In the genomic region with DNA sequence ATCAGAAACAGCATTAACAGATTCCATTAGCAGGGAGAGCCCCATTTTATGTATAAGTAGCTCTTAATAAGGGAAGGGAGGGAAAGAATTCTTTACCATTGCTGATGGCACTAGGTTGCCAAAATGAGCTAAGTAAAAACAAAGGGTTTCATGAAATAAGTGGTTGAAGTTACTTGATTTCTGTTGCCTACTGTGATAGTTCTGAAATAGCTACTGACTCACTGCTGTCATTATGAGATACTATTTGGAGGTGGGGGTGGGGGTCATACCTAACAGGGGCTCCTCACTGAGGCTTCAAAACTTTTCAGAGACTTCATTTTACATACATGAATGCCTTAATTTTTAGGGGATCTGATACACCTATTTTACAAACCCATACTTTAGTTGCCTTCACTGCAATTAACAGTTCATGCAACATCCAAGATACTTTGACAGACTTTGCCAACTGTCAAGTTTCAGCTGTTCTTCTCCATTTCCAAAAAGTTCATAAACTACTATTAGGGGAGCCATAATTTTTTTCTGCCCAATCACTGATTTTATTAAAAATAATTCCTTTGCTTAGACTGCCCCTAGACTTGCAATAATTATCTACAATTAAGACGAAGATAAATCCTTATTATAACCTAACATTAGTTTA, we compare ENCODE assay signal across 20 cellular contexts. TPM values are rescaled to one million over a fixed set of nuclear protein-coding genes. Genes with fewer than 3 reads are reported as not detected.
DNase-seq lines count a peak whose midpoint lies in the region; ATAC-seq, FAIRE-seq and TF ChIP-seq lines count a peak whose summit lies in the region.
"Had no signal": no experiment of that assay in that cellular context is flagged by ENCODE, and none has a peak within 500 bp of the region (broad histone marks: within the 10 kb centered on the region; RNA-seq: fewer than 3 reads in every experiment).

No MANE protein-coding gene starts in this region.

- H3K27ac Mint-ChIP-seq in nephron = peak overlapping the region; percentile 2 to 40 (median 40)
- no peak overlapping the region for H3K27ac Mint-ChIP-seq in CD8-positive, alpha-beta T cell
- H3K27ac Mint-ChIP-seq: activated CD4-positive, alpha-beta T cell treated with anti-CD3 and anti-CD28 coated beads, Interleukin-2, amount 10 ng/mL, durations not matched to agents 24 days and 14 days had no signal

- no peak for TF ChIP-seq RAD21 in GM12878 (IDR thresholded peaks at IDR 0.05; ENCODE audit: insufficient read depth, low read depth, low read length)

- intact Hi-C loops in GM12878 (cut with micrococcal nuclease; ENCODE audit: unreplicated experiment) = no loop called here
- intact Hi-C loops in CD8-positive, alpha-beta T cell (cut with DNase I, micrococcal nuclease) = no loop called here

- ATAC-seq in GM12878 = no peak
- ATAC-seq in CD8-positive, alpha-beta T cell = no peak
- ATAC-seq: HCT116, left lobe of liver had no signal

- H3K36me3 Mint-ChIP-seq in nephron (ENCODE audit: low read depth) = no peaks in the 10 kb centered on the region
- H3K36me3 Mint-ChIP-seq in CD8-positive, alpha-beta T cell = peaks cover 1% of the 10 kb centered on the region

- TF ChIP-seq POLR2A in GM12878 (IDR thresholded peaks at IDR 0.05; ENCODE audit: low read depth, low read length) = no peak

- H3K4me3 Mint-ChIP-seq in nephron = peak overlapping the region in 2 of 3 experiments; percentile 19 to 54
- no peak overlapping the region for H3K4me3 Mint-ChIP-seq in CD8-positive, alpha-beta T cell
- H3K4me3 Mint-ChIP-seq: activated CD4-positive, alpha-beta T cell treated with anti-CD3 and anti-CD28 coated beads, Interleukin-2, amount 10 ng/mL, durations not matched to agents 24 days and 14 days had no signal

- H3K9ac ChIP-seq in BLaER1 (no peak overlapping the region), GM12878 (ENCODE audit: control insufficient read depth, insufficient read depth, low read length) (no peak overlapping the region)

- H3K4me3 ChIP-seq in BLaER1 (no peak overlapping the region), HEK293 (ENCODE audit: low read depth, low read length) (no peak overlapping the region), GM12878 (no peak overlapping the region)
- H3K4me3 ChIP-seq in CD8-positive, alpha-beta T cell (ENCODE audit: low read depth, low read length) = no peak overlapping the region
- H3K4me3 ChIP-seq: sigmoid colon had no signal

- no TSS peak for BruUV-seq in GM12878 (replicated peaks; lab: Mats Ljungman, UMichigan)

- TF ChIP-seq CTCF in HEK293 (tag by site-specific recombination; IDR thresholded peaks at IDR 0.05) (no peak), GM12878 (IDR thresholded peaks at IDR 0.05 in 2 of 3, conservative IDR thresholded peaks at IDR 0.05 in 1 of 3; ENCODE audit: control insufficient read depth in 2 of 3, extremely low read depth in 1 of 3, insufficient read depth in 1 of 3, low read depth in 3 of 3, low read length in 3 of 3) (no peak), nephron (IDR thresholded peaks at IDR 0.05; ENCODE audit: unreplicated experiment in 3 of 3) (no peak)
- TF ChIP-seq CTCF in CD8-positive, alpha-beta T cell (IDR thresholded peaks at IDR 0.05) = no peak

- H3K9me3 ChIP-seq in BLaER1 (no peaks in the 10 kb centered on the region), HEK293 (ENCODE audit: control insufficient read depth, insufficient read depth, low read depth, low read length) (no peaks in the 10 kb centered on the region), GM12878 (replicated peaks; ENCODE audit: control insufficient read depth, insufficient read depth, low read length) (no peaks in the 10 kb centered on the region; the same call in 2 of the 3 replicates)
- no peaks in the 10 kb centered on the region for H3K9me3 ChIP-seq in CD8-positive, alpha-beta T cell (ENCODE audit: low read length)
- H3K9me3 ChIP-seq: sigmoid colon had no signal

- H3K9me3 Mint-ChIP-seq in nephron = no peaks in the 10 kb centered on the region
- no peaks in the 10 kb centered on the region for H3K9me3 Mint-ChIP-seq in CD8-positive, alpha-beta T cell
- H3K9me3 Mint-ChIP-seq: activated CD4-positive, alpha-beta T cell treated with anti-CD3 and anti-CD28 coated beads, Interleukin-2, amount 10 ng/mL, durations not matched to agents 24 days and 14 days had no signal

- H3K4me1 ChIP-seq in BLaER1 (peaks cover 41% of the 10 kb centered on the region), HEK293 (ENCODE audit: control insufficient read depth, insufficient read depth, low read length) (peaks cover 24% of the 10 kb centered on the region), GM12878 (ENCODE audit: control insufficient read depth, insufficient read depth, low read length) (no peaks in the 10 kb centered on the region; the same call in 1 of the 2 replicates)
- H3K4me1 ChIP-seq in CD8-positive, alpha-beta T cell (ENCODE audit: insufficient read depth, low read length) = peaks cover 11% of the 10 kb centered on the region

- H4K20me1 ChIP-seq in BLaER1 (peaks cover 32% of the 10 kb centered on the region), GM12878 (ENCODE audit: control insufficient read depth, insufficient read depth) (no peaks in the 10 kb centered on the region)

- peak; percentile 27 for FAIRE-seq in GM12878 (lab: Jason Lieb, UNC)
- FAIRE-seq: colon, endothelial cell of umbilical vein had no signal

- WGBS in GM12878 (ENCODE audit: insufficient coverage, insufficient replicate concordance, low lambda C conversion rate, missing lambda C conversion rate) = 56% methylated on average over 1 of the region's 1 CpG

- CTCF ChIA-PET in HEK293 (lab: Yijun Ruan, JAX) = interaction anchor here (0.6 to 1.0 kb wide), 3 partner anchors 8 to 376 kb away, joined by 3 to 7 read pairs (median 3); no protein-coding TSS in a partner anchor
- CTCF ChIA-PET in GM12878 (lab: Yijun Ruan, JAX) = interaction anchor here (0.6 to 1.8 kb wide), 5 partner anchors 9 to 93 kb away, joined by 3 to 4 read pairs (median 3); no protein-coding TSS in a partner anchor
- CTCF ChIA-PET in CD8-positive, alpha-beta T cell (lab: Charles Lee) = interaction anchor here (0.7 kb wide), 1 partner anchor 10 kb away, joined by 3 read pairs; no protein-coding TSS in a partner anchor

- H2AFZ ChIP-seq in GM12878 (ENCODE audit: control insufficient read depth, low read depth, low read length) = no peak overlapping the region

- no peak for TF ChIP-seq EP300 in GM12878 (IDR thresholded peaks at IDR 0.05; ENCODE audit: borderline replicate concordance in 1 of 2, control insufficient read depth in 1 of 2, low read depth in 2 of 2, low read length in 2 of 2)

- H3K36me3 ChIP-seq in BLaER1 (peaks cover 14% of the 10 kb centered on the region; the same call in 1 of the 2 replicates), HEK293 (ENCODE audit: control insufficient read depth in 2 of 2, insufficient read depth in 1 of 2, low read length in 2 of 2) (no peaks in the 10 kb centered on the region), GM12878 (ENCODE audit: control insufficient read depth in 2 of 2, insufficient read depth in 2 of 2, low read length in 1 of 2) (no peaks in the 10 kb centered on the region)
- H3K36me3 ChIP-seq in CD8-positive, alpha-beta T cell (ENCODE audit: insufficient read depth, low read length) = no peaks in the 10 kb centered on the region
- H3K36me3 ChIP-seq: sigmoid colon had no signal

- H3K27ac ChIP-seq in BLaER1 (no peak overlapping the region), HEK293 (ENCODE audit: extremely low read depth, low read depth, low read length) (peak overlapping the region; percentile 59; the same call in 1 of the 2 replicates), GM12878 (ENCODE audit: control insufficient read depth, insufficient read depth) (no peak overlapping the region)
- H3K27ac ChIP-seq in CD8-positive, alpha-beta T cell (ENCODE audit: low read depth, low read length) = no peak overlapping the region
- H3K27ac ChIP-seq: sigmoid colon had no signal

- DNase-seq in GM12878 (ENCODE audit: low read depth, low spot score) (no peak), iPS-NIHi7 (ENCODE audit: extremely low spot score) (no peak), NCI-H187 treated with DMSO at 0.1 percent for 48 hours (lab: John Stamatoyannopoulos, UW) (no peak)
- DNase-seq in CD8-positive, alpha-beta T cell = no peak
- DNase-seq: activated CD4-positive, alpha-beta T cell treated with anti-CD3 and anti-CD28 coated beads, Interleukin-2, amount 10 ng/mL, durations not matched to agents 24 days and 14 days; activated CD8-positive, alpha-beta memory T cell treated with anti-CD3 and anti-CD28 coated beads, Interleukin-2, amount 50 U/mL, for 4 hours; activated gamma-delta T cell treated with Interleukin-2 at 50 U/mL for 16 hours; COR-L47; Kasumi-1; NCI-H2171; NCI-H69; sigmoid colon; stimulated activated CD4-positive, alpha-beta T cell treated with anti-CD3 and anti-CD28 coated beads, Interleukin-2, amount 100 ng/mL, for 48 hours had no signal

- RAD21 ChIA-PET in GM12878 (lab: Charles Lee; ENCODE audit: unreplicated experiment) = no interaction called here

- H3K79me2 ChIP-seq in GM12878 (ENCODE audit: control insufficient read depth, insufficient read depth, low read length) = no peaks in the 10 kb centered on the region; the same call in none of the 2 replicates

- H3K4me2 ChIP-seq in BLaER1 (peak overlapping the region; percentile 88), GM12878 (ENCODE audit: control insufficient read depth, insufficient read depth) (peak overlapping the region; percentile 12; the same call in 1 of the 2 replicates)

- SMC1A ChIA-PET in GM12878 (lab: Charles Lee; ENCODE audit: uncharacterized antibody, unreplicated experiment) = interaction anchor here (0.5 to 1.8 kb wide), 6 partner anchors 10 to 269 kb away, joined by 3 to 5 read pairs (median 4); no protein-coding TSS in a partner anchor

- in situ Hi-C loops in GM12878 (cut with MboI) = no loop called here

- H3K27me3 ChIP-seq in BLaER1 (no peaks in the 10 kb centered on the region), GM12878 (replicated peaks in 1 of 2; ENCODE audit: control insufficient read depth in 2 of 2, insufficient read depth in 2 of 2, low read length in 1 of 2) (peaks cover 0 to 2% of the 10 kb centered on the region in 2 experiments; a peak in 2 of 4 replicates)
- H3K27me3 ChIP-seq in CD8-positive, alpha-beta T cell (ENCODE audit: insufficient read depth, low read length) = peaks cover 7% of the 10 kb centered on the region
- H3K27me3 ChIP-seq: sigmoid colon had no signal

- H3K27me3 Mint-ChIP-seq in nephron (ENCODE audit: low read depth) = peaks cover 14% of the 10 kb centered on the region
- peaks cover 5% of the 10 kb centered on the region for H3K27me3 Mint-ChIP-seq in CD8-positive, alpha-beta T cell (ENCODE audit: low read depth)

- H3K4me1 Mint-ChIP-seq in nephron = peaks cover 52% of the 10 kb centered on the region
- peaks cover 30% of the 10 kb centered on the region for H3K4me1 Mint-ChIP-seq in CD8-positive, alpha-beta T cell (ENCODE audit: low read depth)

- POLR2A ChIA-PET in HEK293 (lab: Yijun Ruan, JAX) (interaction anchor here (1.5 kb wide), 1 partner anchor 269 kb away, joined by 6 read pairs; no protein-coding TSS in a partner anchor), GM12878 (lab: Charles Lee) (interaction anchor here (0.6 to 1.2 kb wide), 4 partner anchors 13 to 103 kb away, joined by 4 to 7 read pairs (median 4); no protein-coding TSS in a partner anchor)
- POLR2A ChIA-PET in CD8-positive, alpha-beta T cell (lab: Charles Lee) = no interaction called here

RNA-seq across cellular contexts. Expression of gene HOMER1, which starts 4.6 kb away (rescaled TPM):
- total RNA-seq in GM12878 (2013; cell fraction: nucleolus; rRNA removed) = 22.6 and 25.0 TPM in 2 replicates
- 7.1 and 7.4 TPM in 2 replicates for total RNA-seq in GM12878 (2014; rRNA removed)
- total RNA-seq in GM12878 (2014; rRNA removed; fragmentation: Illumina TruSeq; extraction: Trizol) = 20.4 and 22.0 TPM in 2 replicates
- total RNA-seq in GM12878 (2021) = 9.2 and 12.9 TPM in 2 replicates
- polyA plus RNA-seq in GM12878 (2011; ENCODE audit: low read depth) = 1.5 TPM
- polyA plus RNA-seq in GM12878 (2011; rRNA removed) = 0.96 and 1.5 TPM in 2 replicates
- polyA plus RNA-seq in GM12878 (2011; cell fraction: cytosol; rRNA removed) = 0.25 and 0.30 TPM in 2 replicates
- 0.31 and 0.45 TPM in 2 replicates for polyA plus RNA-seq in GM12878 (2011; cell fraction: nucleus; rRNA removed)
- polyA plus RNA-seq in GM12878 (2012) = 2.3 and 3.3 TPM in 2 replicates
- 10.0 and 14.4 TPM in 2 replicates for polyA plus RNA-seq in GM12878 (2014; fragmentation: Illumina TruSeq; extraction: Trizol)
- 1 to 10 TPM; 5.6 to 7.6 TPM for polyA plus RNA-seq in GM12878 (2014; fragmentation: Nextera tagmentation; extraction: Ambion mirVana)
- polyA plus RNA-seq in GM12878 (2014; rRNA removed) = 5.0 and 6.0 TPM in 2 replicates
- polyA plus RNA-seq in GM12878 (2016; fragmentation: Nextera tagmentation; extraction: Ambion mirVana) = 1 to 10 TPM; 7.2 to 9.1 TPM
- 0.88 and 3.4 TPM in 2 replicates for polyA minus RNA-seq in GM12878 (2011; rRNA and poly(A)+ RNA removed)
- polyA minus RNA-seq in GM12878 (2011; cell fraction: cytosol; rRNA and poly(A)+ RNA removed) = 2.2 TPM in 1 of 2 replicates, not detected in the other
- 1.2 and 1.7 TPM in 2 replicates for polyA minus RNA-seq in GM12878 (2011; cell fraction: nucleus; rRNA and poly(A)+ RNA removed)
- 1 to 10 TPM; 2.2 to 3.2 TPM for total RNA-seq in CD8-positive, alpha-beta T cell
